In the genomic region with DNA sequence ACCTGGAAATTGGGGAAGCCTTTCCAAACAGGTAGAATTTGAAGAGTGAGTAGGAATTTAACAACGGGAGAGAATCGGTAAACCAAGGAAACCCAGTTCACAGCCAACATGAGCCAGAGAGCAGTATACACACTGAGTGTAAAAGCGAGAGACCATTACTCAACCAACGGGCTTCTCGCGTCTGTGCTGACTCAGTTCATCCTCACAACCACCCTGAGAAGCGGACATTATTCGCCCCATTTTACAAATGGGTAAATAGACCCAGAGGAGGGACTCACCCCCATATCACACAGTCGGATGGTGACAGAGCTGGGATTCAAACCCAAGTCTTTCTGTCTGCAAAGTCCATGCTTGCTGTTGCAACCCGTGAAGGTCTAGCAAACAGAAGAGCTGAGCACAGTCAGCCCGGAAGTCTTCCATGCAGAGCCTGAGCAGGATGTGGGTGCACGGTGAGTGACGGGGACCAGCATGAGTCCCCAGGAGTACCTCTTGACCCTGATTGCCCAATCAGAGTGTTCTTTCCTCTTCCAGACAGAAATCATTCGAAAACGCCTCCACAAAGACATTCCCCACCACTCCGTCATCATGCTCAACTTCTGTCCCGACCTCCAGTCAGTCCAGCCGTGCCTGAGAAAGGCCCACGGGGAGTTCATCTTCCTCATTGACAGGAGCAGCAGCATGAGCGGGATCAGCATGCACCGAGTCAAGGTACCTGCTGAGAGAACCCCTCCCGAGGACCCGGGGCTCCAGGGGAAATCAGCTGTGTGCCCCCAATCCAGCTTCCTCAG, we compare ENCODE assay signal across 12 cellular contexts. TPM values are rescaled to one million over a fixed set of nuclear protein-coding genes. Genes with fewer than 3 reads are reported as not detected.
DNase-seq lines count a peak whose midpoint lies in the region; ATAC-seq, FAIRE-seq and TF ChIP-seq lines count a peak whose summit lies in the region.
"Had no signal": no experiment of that assay in that cellular context is flagged by ENCODE, and none has a peak within 500 bp of the region (broad histone marks: within the 10 kb centered on the region; RNA-seq: fewer than 3 reads in every experiment).

No MANE protein-coding gene starts in this region.

- TF ChIP-seq CTCF in HepG2 (CRISPR knock-in tag; IDR thresholded peaks at IDR 0.05) (no peak), right lobe of liver (IDR thresholded peaks at IDR 0.05) (no peak), mucosa of descending colon (IDR thresholded peaks at IDR 0.05) (no peak), sigmoid colon (IDR thresholded peaks at IDR 0.05) (no peak)

- H3K27me3 ChIP-seq in HepG2 (ENCODE audit: control insufficient read depth in 1 of 2, insufficient read depth in 2 of 2, low read length in 2 of 2) (peaks cover 8 to 70% of the 10 kb centered on the region in 2 experiments), right lobe of liver (no peaks in the 10 kb centered on the region), aorta (ENCODE audit: control insufficient read depth in 1 of 2, insufficient read depth in 2 of 2, low read length in 1 of 2) (no peaks in the 10 kb centered on the region), sigmoid colon (no peaks in the 10 kb centered on the region)

- H3K27ac Mint-ChIP-seq in activated T-helper 2 cell treated with anti-CD3 and anti-CD28 coated beads, Interferon-gamma antibody, Interleukin-2, Interleukin-4, amounts not matched to agents 10 μg/mL and 5 μg/mL and 100 μg/mL, durations not matched to agents 14 hours and 24 hours and 36 hours, result peak overlapping the region; percentile 26

- H3K27me3 Mint-ChIP-seq in activated T-helper 2 cell treated with anti-CD3 and anti-CD28 coated beads, Interferon-gamma antibody, Interleukin-2, Interleukin-4, amounts not matched to agents 10 μg/mL and 5 μg/mL and 100 μg/mL, durations not matched to agents 14 hours and 24 hours and 36 hours (ENCODE audit: low read depth), result peaks cover 48% of the 10 kb centered on the region

- no peak for DNase-seq in HepG2 (ENCODE audit: low spot score)
- DNase-seq in right lobe of liver, result no peak
- peak; percentile 34 for DNase-seq in activated T-helper 2 cell treated with anti-CD3 and anti-CD28 coated beads, Interferon-gamma antibody, Interleukin-2, Interleukin-4, amounts not matched to agents 10 μg/mL and 5 μg/mL and 100 μg/mL, durations not matched to agents 14 hours and 24 hours and 36 hours (ENCODE audit: low spot score)
- no peak for DNase-seq in mucosa of descending colon
- DNase-seq in aorta, result peak; percentile 6 to 47
- no peak for DNase-seq in inferior parietal cortex (ENCODE audit: extremely low spot score)
- DNase-seq in sigmoid colon, result no peak
- no peak for DNase-seq in NCI-H2196 treated with DMSO at 0.1 percent for 48 hours (lab: John Stamatoyannopoulos, UW; ENCODE audit: unreplicated experiment)
- DNase-seq: hippocampal formation, NCI-H526 treated with DMSO at 0.1 percent for 48 hours had no signal

- H3K9me3 Mint-ChIP-seq in activated T-helper 2 cell treated with anti-CD3 and anti-CD28 coated beads, Interferon-gamma antibody, Interleukin-2, Interleukin-4, amounts not matched to agents 10 μg/mL and 5 μg/mL and 100 μg/mL, durations not matched to agents 14 hours and 24 hours and 36 hours, result no peaks in the 10 kb centered on the region

- peaks cover 27% of the 10 kb centered on the region for H3K4me1 Mint-ChIP-seq in activated T-helper 2 cell treated with anti-CD3 and anti-CD28 coated beads, Interferon-gamma antibody, Interleukin-2, Interleukin-4, amounts not matched to agents 10 μg/mL and 5 μg/mL and 100 μg/mL, durations not matched to agents 14 hours and 24 hours and 36 hours (ENCODE audit: low read depth)

- H3K9me3 ChIP-seq in HepG2 (ENCODE audit: low read length) (no peaks in the 10 kb centered on the region), right lobe of liver (no peaks in the 10 kb centered on the region), mucosa of descending colon (no peaks in the 10 kb centered on the region), aorta (ENCODE audit: control insufficient read depth, low read length) (no peaks in the 10 kb centered on the region), sigmoid colon (no peaks in the 10 kb centered on the region)

- no peaks in the 10 kb centered on the region for H3K79me2 ChIP-seq in HepG2 (ENCODE audit: insufficient read depth, low read length)

- POLR2A ChIA-PET in HepG2 (lab: Yijun Ruan, JAX), result no interaction called here

- H3K36me3 Mint-ChIP-seq in activated T-helper 2 cell treated with anti-CD3 and anti-CD28 coated beads, Interferon-gamma antibody, Interleukin-2, Interleukin-4, amounts not matched to agents 10 μg/mL and 5 μg/mL and 100 μg/mL, durations not matched to agents 14 hours and 24 hours and 36 hours (ENCODE audit: low read depth), result no peaks in the 10 kb centered on the region

- no peak overlapping the region for H3K4me2 ChIP-seq in HepG2 (ENCODE audit: low read depth, low read length)

- H2AFZ ChIP-seq in HepG2 (ENCODE audit: low read length), result no peak overlapping the region

- TF ChIP-seq EP300 in HepG2 (IDR thresholded peaks at IDR 0.05; ENCODE audit: low read depth in 2 of 2, low read length in 2 of 2) (no peak), HepG2 (CRISPR knock-in tag; IDR thresholded peaks at IDR 0.05; ENCODE audit: borderline replicate concordance) (no peak), sigmoid colon (IDR thresholded peaks at IDR 0.05) (no peak)

- H3K36me3 ChIP-seq in HepG2 (replicated peaks in 1 of 2; ENCODE audit: control insufficient read depth in 1 of 2, insufficient read depth in 2 of 2, low read length in 2 of 2) (no peaks in the 10 kb centered on the region), right lobe of liver (no peaks in the 10 kb centered on the region), mucosa of descending colon (ENCODE audit: low read depth) (no peaks in the 10 kb centered on the region), aorta (ENCODE audit: control insufficient read depth in 1 of 2, insufficient read depth in 2 of 2, low read length in 1 of 2) (no peaks in the 10 kb centered on the region), sigmoid colon (no peaks in the 10 kb centered on the region)

- H3K4me1 ChIP-seq in HepG2 (ENCODE audit: insufficient read depth, low read length) (no peaks in the 10 kb centered on the region), right lobe of liver (no peaks in the 10 kb centered on the region), mucosa of descending colon (ENCODE audit: low read depth) (no peaks in the 10 kb centered on the region), aorta (ENCODE audit: control insufficient read depth in 1 of 2, insufficient read depth in 2 of 2, low read length in 2 of 2) (peaks cover 0 to 2% of the 10 kb centered on the region in 2 donors), sigmoid colon (peaks cover 0 to 20% (median 5%) of the 10 kb centered on the region in 4 donors)

- BruUV-seq in HepG2 (replicated peaks; lab: Mats Ljungman, UMichigan), result no TSS peak

- H3K4me3 ChIP-seq in HepG2 (replicated peaks in 1 of 3; ENCODE audit: insufficient read depth in 1 of 3, low read depth in 2 of 3, low read length in 3 of 3), result no peak overlapping the region
- H3K4me3 ChIP-seq in right lobe of liver, result no peak overlapping the region
- H3K4me3 ChIP-seq in mucosa of descending colon, result no peak overlapping the region
- no peak overlapping the region for H3K4me3 ChIP-seq in aorta (ENCODE audit: low read length in 2 of 2)
- no peak overlapping the region for H3K4me3 ChIP-seq in sigmoid colon

- FAIRE-seq in HepG2 (lab: Jason Lieb, UNC), result no peak
- FAIRE-seq: colon, TTC549 had no signal

- no peak for TF ChIP-seq RAD21 in HepG2 (CRISPR knock-in tag; IDR thresholded peaks at IDR 0.05)

- no peaks in the 10 kb centered on the region for H4K20me1 ChIP-seq in HepG2 (ENCODE audit: insufficient read depth, low read length)

- intact Hi-C loops in HepG2 (cut with micrococcal nuclease; ENCODE audit: unreplicated experiment) (no loop called here), right lobe of liver (cut with DNase I) (no loop called here), mucosa of descending colon (cut with DNase I, micrococcal nuclease) (no loop called here), aorta (cut with DNase I) (no loop called here), sigmoid colon (cut with DNase I) (no loop called here)
- intact Hi-C loops in activated T-helper 2 cell treated with anti-CD3 and anti-CD28 coated beads, Interferon-gamma antibody, Interleukin-2, Interleukin-4, amounts not matched to agents 10 μg/mL and 5 μg/mL and 100 μg/mL, durations not matched to agents 14 hours and 24 hours and 36 hours (cut with micrococcal nuclease), result loop anchor here (1.0 to 10.0 kb wide), 2 partner anchors 36 to 78 kb away; no protein-coding TSS in a partner anchor

- ATAC-seq in HepG2, result no peak
- ATAC-seq in right lobe of liver, result no peak
- ATAC-seq in mucosa of descending colon, result peak; percentile 41
- no peak for ATAC-seq in aorta (ENCODE audit: low FRiP score)

- TF ChIP-seq POLR2A in HepG2 (IDR thresholded peaks at IDR 0.05; ENCODE audit: insufficient read depth in 1 of 2, low read depth in 2 of 2, low read length in 2 of 2) (no peak), right lobe of liver (IDR thresholded peaks at IDR 0.05) (no peak), sigmoid colon (IDR thresholded peaks at IDR 0.05) (no peak)

- WGBS in HepG2 (ENCODE audit: low lambda C conversion rate), result 25% methylated on average over 23 of the region's 23 CpGs
- 74% methylated on average over 13 of the region's 23 CpGs for WGBS in right lobe of liver (ENCODE audit: insufficient coverage, low coverage, low lambda C conversion rate, missing lambda C conversion rate)
- 74 to 78% methylated on average over 23 of the region's 23 CpGs for WGBS in aorta, 2 donors
- 87 to 92% methylated on average over 23 of the region's 23 CpGs for WGBS in sigmoid colon, 2 donors

- CTCF ChIA-PET in HepG2 (lab: Yijun Ruan, JAX; ENCODE audit: low intra/inter-chr PET ratio, low total read pairs), result no interaction called here

- in situ Hi-C loops in HepG2 (cut with HindIII; ENCODE audit: extremely low pct_ligation_motif_present, low pct_unique_long_range_greater_than_20kb), result no loop called here

- no peak overlapping the region for H3K9ac ChIP-seq in HepG2 (ENCODE audit: insufficient read depth, low read depth, low read length)

- H3K4me3 Mint-ChIP-seq in activated T-helper 2 cell treated with anti-CD3 and anti-CD28 coated beads, Interferon-gamma antibody, Interleukin-2, Interleukin-4, amounts not matched to agents 10 μg/mL and 5 μg/mL and 100 μg/mL, durations not matched to agents 14 hours and 24 hours and 36 hours (ENCODE audit: low read depth), result peak overlapping the region; percentile 13

- H3K27ac ChIP-seq in HepG2 (ENCODE audit: extremely low read length, insufficient read depth, low read length), result no peak overlapping the region
- H3K27ac ChIP-seq in right lobe of liver, result no peak overlapping the region
- no peak overlapping the region for H3K27ac ChIP-seq in aorta (ENCODE audit: low read depth in 1 of 2, low read length in 2 of 2)
- H3K27ac ChIP-seq in sigmoid colon, result no peak overlapping the region

RNA-seq across cellular contexts. Expression of a gene that starts 32.3 kb away (rescaled TPM):
- not detected in 2 replicates for total RNA-seq in HepG2 (2016; rRNA removed; fragmentation: Illumina TruSeq; extraction: Trizol)
- not detected in 2 replicates for total RNA-seq in HepG2 (2016; cell fraction: cytosol; rRNA removed; fragmentation: Illumina TruSeq; extraction: Trizol; ENCODE audit: low read depth)
- total RNA-seq in HepG2 (2016; cell fraction: insoluble cytoplasmic fraction; rRNA removed; fragmentation: Illumina TruSeq; extraction: Trizol), result not detected in 2 replicates
- not detected in 2 replicates for total RNA-seq in HepG2 (2016; cell fraction: membrane; rRNA removed; fragmentation: Illumina TruSeq; extraction: Trizol)
- not detected in 2 replicates for total RNA-seq in HepG2 (2016; cell fraction: nucleus; rRNA removed; fragmentation: Illumina TruSeq; extraction: Trizol)
- not detected in 2 replicates for polyA plus RNA-seq in HepG2 (2011; rRNA removed)
- not detected in 2 replicates for polyA plus RNA-seq in HepG2 (2011; cell fraction: cytosol; rRNA removed)
- polyA plus RNA-seq in HepG2 (2011; cell fraction: nucleus; rRNA removed), result not detected in 2 replicates
- not detected in 2 replicates for polyA plus RNA-seq in HepG2 (2012)
- polyA plus RNA-seq in HepG2 (2016; cell fraction: cytosol; fragmentation: Illumina TruSeq; extraction: Trizol; ENCODE audit: low read depth), result not detected in 2 replicates
- polyA plus RNA-seq in HepG2 (2016; cell fraction: insoluble cytoplasmic fraction; fragmentation: Illumina TruSeq; extraction: Trizol; ENCODE audit: low read depth), result not detected in 2 replicates
- not detected in 2 replicates for polyA plus RNA-seq in HepG2 (2016; cell fraction: membrane; fragmentation: Illumina TruSeq; extraction: Trizol; ENCODE audit: low read depth)
- polyA plus RNA-seq in HepG2 (2016; cell fraction: nucleus; fragmentation: Illumina TruSeq; extraction: Trizol; ENCODE audit: insufficient read depth, low read depth), result not detected in 2 replicates
- not detected in 2 replicates for polyA minus RNA-seq in HepG2 (2011; rRNA and poly(A)+ RNA removed; ENCODE audit: low replicate concordance)
- polyA minus RNA-seq in HepG2 (2011; cell fraction: cytosol; rRNA and poly(A)+ RNA removed), result not detected in 2 replicates
- not detected in 2 replicates for polyA minus RNA-seq in HepG2 (2011; cell fraction: nucleus; rRNA and poly(A)+ RNA removed)
- total RNA-seq in right lobe of liver, result not detected
- total RNA-seq in activated T-helper 2 cell treated with anti-CD3 and anti-CD28 coated beads, Interferon-gamma antibody, Interleukin-2, Interleukin-4, amounts not matched to agents 10 μg/mL and 5 μg/mL and 100 μg/mL, durations not matched to agents 14 hours and 24 hours and 36 hours, result not detected in 2 replicates
- total RNA-seq in mucosa of descending colon, result 1 to 10 TPM in 1 of 3 donors, under 1 TPM in 2; 0.16 to 2.1 (median 0.80) TPM
- total RNA-seq in aorta, result not detected
- polyA plus RNA-seq in aorta, result not detected
- total RNA-seq in sigmoid colon, result under 1 TPM in 1 of 4 donors, not detected in 3; 0.16 TPM
- polyA plus RNA-seq in sigmoid colon, result under 1 TPM in 1 of 3 donors, not detected in 2; 0.22 TPM

Comparison
In these comparisons a context has a peak if more than half of its experiments do, and no peak if none do; other contexts are left out.
1. DNase-seq: peak in activated T-helper 2 cell treated with anti-CD3 and anti-CD28 coated beads, Interferon-gamma antibody, Interleukin-2, Interleukin-4, amounts not matched to agents 10 μg/mL and 5 μg/mL and 100 μg/mL, durations not matched to agents 14 hours and 24 hours and 36 hours (single experiment) and aorta (2 of 2); none in HepG2 (single experiment), right lobe of liver (0 of 3), mucosa of descending colon (0 of 3), inferior parietal cortex (single experiment), sigmoid colon (single experiment) and NCI-H2196 treated with DMSO at 0.1 percent for 48 hours (single experiment).